In genomic region chr22:36528336-36528735, GRCh38 we compare ENCODE assay signal across 1 cellular context.
TF ChIP-seq lines count a peak whose summit lies in the region.

No MANE protein-coding gene starts in this region.

TF ChIP-seq in WTC11, 78 proteins besides CTCF, POLR2A, EP300 and RAD21 (continued from another document):
- no peak for TF ChIP-seq RORB (CRISPR knock-in tag; IDR thresholded peaks at IDR 0.05)
- TF ChIP-seq IRF1 (CRISPR knock-in tag; IDR thresholded peaks at IDR 0.05), result no peak
- no peak for TF ChIP-seq PRRX2 (CRISPR knock-in tag; IDR thresholded peaks at IDR 0.05)
- no peak for TF ChIP-seq AFF4 (CRISPR knock-in tag; IDR thresholded peaks at IDR 0.05; ENCODE audit: borderline replicate concordance)
- TF ChIP-seq KAT7 (CRISPR knock-in tag; IDR thresholded peaks at IDR 0.05; ENCODE audit: borderline replicate concordance), result no peak
- TF ChIP-seq ZNF423 (CRISPR knock-in tag; IDR thresholded peaks at IDR 0.05), result no peak
TF ChIP-seq in WTC11: peak in this region for 0.
